ENCODE assay signal across 29 cellular contexts in the genomic region with DNA sequence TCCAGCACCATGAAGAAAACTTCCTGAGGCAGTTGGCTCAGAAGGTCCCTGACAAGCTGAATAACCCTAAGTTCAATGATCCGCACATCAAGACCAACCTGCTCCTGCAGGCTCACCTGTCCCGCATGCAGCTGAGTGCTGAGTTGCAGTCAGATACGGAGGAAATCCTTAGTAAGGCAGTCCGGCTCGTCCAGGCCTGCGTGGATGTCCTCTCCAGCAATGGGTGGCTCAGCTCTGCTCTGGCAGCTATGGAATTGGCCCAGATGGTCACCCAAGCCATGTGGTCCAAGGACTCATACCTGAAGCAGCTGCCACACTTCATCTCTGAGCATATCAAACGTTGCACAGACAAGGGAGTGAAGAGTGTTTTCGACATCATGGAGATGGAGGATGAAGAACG.
"Had no signal": no experiment of that assay in that cellular context is flagged by ENCODE, and none has a peak within 500 bp of the region (broad histone marks: within the 10 kb centered on the region; RNA-seq: fewer than 3 reads in every experiment).

No MANE protein-coding gene starts in this region.

- DNase-seq: colonic mucosa; effector CD8-positive, alpha-beta T cell; endodermal cell; esophagus squamous epithelium; foreskin melanocyte; glutamatergic neuron; heart right ventricle; hippocampal formation; kidney glomerular epithelial cell; left colon; naive thymus-derived CD4-positive, alpha-beta T cell; nucleus accumbens; ovary; psoas muscle; right cardiac atrium; spleen; stimulated activated CD4-positive, alpha-beta T cell treated with anti-CD3 and anti-CD28 coated beads, Interleukin-4, amount 100 ng/mL, for 4 hours; stimulated activated naive B cell treated with anti-CD40 and anti-IgM and Interleukin-4, amounts not matched to agents 10 μg/mL and 1 μg/mL and 100 μg/mL, for 72 hours; transverse colon had no signal

- H3K9me3 ChIP-seq: colonic mucosa, esophagus squamous epithelium, heart right ventricle, ovary, psoas muscle, spleen, transverse colon had no signal

- H3K4me3 Mint-ChIP-seq: central memory CD8-positive, alpha-beta T cell; dendritic cell treated with granulocyte-macrophage colony-stimulating factor and Interleukin-4, amounts not matched to agents 40 ng/mL and 50 ng/mL, for 4 days; endodermal cell; memory B cell; naive thymus-derived CD4-positive, alpha-beta T cell; nephron; neural progenitor cell; stimulated activated naive B cell treated with anti-CD40 and anti-IgM and Interleukin-4, amounts not matched to agents 10 μg/mL and 1 μg/mL and 100 μg/mL, for 72 hours; stimulated activated naive CD8-positive, alpha-beta T cell treated with anti-CD3 and anti-CD28 coated beads, Interleukin-15, Interleukin-2, amounts not matched to agents 100 ng/mL and 50 ng/mL, for 24 hours had no signal

- H3K27me3 ChIP-seq: colonic mucosa, esophagus squamous epithelium, heart right ventricle, neural progenitor cell, ovary, spleen, transverse colon had no signal

- H3K4me1 Mint-ChIP-seq: central memory CD8-positive, alpha-beta T cell; memory B cell; neural progenitor cell; stimulated activated naive B cell treated with anti-CD40 and anti-IgM and Interleukin-4, amounts not matched to agents 10 μg/mL and 1 μg/mL and 100 μg/mL, for 72 hours had no signal

- H3K36me3 ChIP-seq: neural progenitor cell, ovary had no signal

- H3K9me3 Mint-ChIP-seq: central memory CD8-positive, alpha-beta T cell; dendritic cell treated with granulocyte-macrophage colony-stimulating factor and Interleukin-4, amounts not matched to agents 40 ng/mL and 50 ng/mL, for 4 days; endodermal cell; memory B cell; naive thymus-derived CD4-positive, alpha-beta T cell; nephron; neural progenitor cell; stimulated activated naive B cell treated with anti-CD40 and anti-IgM and Interleukin-4, amounts not matched to agents 10 μg/mL and 1 μg/mL and 100 μg/mL, for 72 hours; stimulated activated naive CD8-positive, alpha-beta T cell treated with anti-CD3 and anti-CD28 coated beads, Interleukin-15, Interleukin-2, amounts not matched to agents 100 ng/mL and 50 ng/mL, for 24 hours had no signal

- H3K4me2 ChIP-seq: neural progenitor cell had no signal

- H3K9ac ChIP-seq: neural progenitor cell had no signal

- H3K4me1 ChIP-seq: colonic mucosa, esophagus squamous epithelium, neural progenitor cell, psoas muscle, transverse colon had no signal

- H3K27ac Mint-ChIP-seq: dendritic cell treated with granulocyte-macrophage colony-stimulating factor and Interleukin-4, amounts not matched to agents 40 ng/mL and 50 ng/mL, for 4 days; endodermal cell; memory B cell; naive thymus-derived CD4-positive, alpha-beta T cell; neural progenitor cell; stimulated activated naive B cell treated with anti-CD40 and anti-IgM and Interleukin-4, amounts not matched to agents 10 μg/mL and 1 μg/mL and 100 μg/mL, for 72 hours; stimulated activated naive CD8-positive, alpha-beta T cell treated with anti-CD3 and anti-CD28 coated beads, Interleukin-15, Interleukin-2, amounts not matched to agents 100 ng/mL and 50 ng/mL, for 24 hours had no signal

- ATAC-seq: heart right ventricle; left colon; naive thymus-derived CD4-positive, alpha-beta T cell; psoas muscle; right cardiac atrium; stimulated activated naive B cell treated with anti-CD40 and anti-IgM and Interleukin-4, amounts not matched to agents 10 μg/mL and 1 μg/mL and 100 μg/mL, for 72 hours had no signal

- H3K27me3 Mint-ChIP-seq: central memory CD8-positive, alpha-beta T cell; dendritic cell treated with granulocyte-macrophage colony-stimulating factor and Interleukin-4, amounts not matched to agents 40 ng/mL and 50 ng/mL, for 4 days; memory B cell; naive thymus-derived CD4-positive, alpha-beta T cell; stimulated activated naive B cell treated with anti-CD40 and anti-IgM and Interleukin-4, amounts not matched to agents 10 μg/mL and 1 μg/mL and 100 μg/mL, for 72 hours; stimulated activated naive CD8-positive, alpha-beta T cell treated with anti-CD3 and anti-CD28 coated beads, Interleukin-15, Interleukin-2, amounts not matched to agents 100 ng/mL and 50 ng/mL, for 24 hours had no signal

- H3K4me3 ChIP-seq: colonic mucosa, esophagus squamous epithelium, heart right ventricle, lung, neural progenitor cell, ovary, psoas muscle, skin epidermis, spleen, transverse colon had no signal

- H2AFZ ChIP-seq: neural progenitor cell had no signal

- FAIRE-seq: endothelial cell of umbilical vein, islet of Langerhans had no signal

- H3K27ac ChIP-seq: colonic mucosa, esophagus squamous epithelium, heart right ventricle, neural progenitor cell, ovary, psoas muscle, skin epidermis, spleen, transverse colon had no signal
